ENCODE assay signal across 10 cellular contexts in the genomic region with DNA sequence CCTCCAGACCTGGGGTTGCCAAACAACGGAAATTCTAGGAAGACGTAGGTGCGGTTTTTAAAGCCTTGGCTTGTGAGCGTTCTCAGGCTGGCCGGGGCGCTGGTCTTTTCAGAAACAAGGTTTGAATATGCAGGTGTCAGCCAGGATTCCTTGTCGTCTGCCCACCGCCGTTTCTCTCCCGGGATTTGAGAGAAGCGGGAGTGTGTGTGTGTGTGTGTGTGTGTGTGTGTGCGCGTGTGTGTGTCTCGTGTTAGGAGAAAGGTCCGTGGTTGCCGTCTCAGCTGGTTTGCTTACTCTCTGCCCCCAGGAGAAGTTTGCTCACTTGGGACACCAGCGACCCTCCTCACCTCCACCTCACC. TPM values are rescaled to one million over a fixed set of nuclear protein-coding genes. Genes with fewer than 3 reads are reported as not detected.
A peak's percentile ranks its signal among the peaks of the same experiment; 100 is the strongest.
DNase-seq lines count a peak whose midpoint lies in the region; ATAC-seq, FAIRE-seq and TF ChIP-seq lines count a peak whose summit lies in the region.
"Had no signal": no experiment of that assay in that cellular context is flagged by ENCODE, and none has a peak within 500 bp of the region (broad histone marks: within the 10 kb centered on the region; RNA-seq: fewer than 3 reads in every experiment).

No MANE protein-coding gene starts in this region.

- no peak overlapping the region for H2AFZ ChIP-seq in ACC112 (ENCODE audit: low read length, unreplicated experiment)

- CTCF ChIA-PET in activated CD8-positive, alpha-beta T cell treated with anti-CD3 and anti-CD28 coated beads for 36 hours (lab: Charles Lee): no interaction called here

- peak overlapping the region; percentile 38 for H3K4me3 Mint-ChIP-seq in activated CD8-positive, alpha-beta T cell treated with anti-CD3 and anti-CD28 coated beads for 36 hours
- peak overlapping the region; percentile 21 for H3K4me3 Mint-ChIP-seq in memory B cell

- intact Hi-C loops in activated CD8-positive, alpha-beta T cell treated with anti-CD3 and anti-CD28 coated beads for 36 hours (cut with micrococcal nuclease): loop anchor here (10.0 kb wide), 1 partner anchor 559 kb away; no protein-coding TSS in a partner anchor

- H3K4me1 ChIP-seq in ACC112 (ENCODE audit: control insufficient read depth, insufficient read depth, low read length, unreplicated experiment): no peaks in the 10 kb centered on the region

- peaks cover 11% of the 10 kb centered on the region for H3K36me3 Mint-ChIP-seq in activated CD8-positive, alpha-beta T cell treated with anti-CD3 and anti-CD28 coated beads for 36 hours (ENCODE audit: low read depth)
- H3K36me3 Mint-ChIP-seq in memory B cell: peaks cover 6% of the 10 kb centered on the region

- peaks cover 6% of the 10 kb centered on the region for H3K9me3 Mint-ChIP-seq in activated CD8-positive, alpha-beta T cell treated with anti-CD3 and anti-CD28 coated beads for 36 hours
- peaks cover 1% of the 10 kb centered on the region for H3K9me3 Mint-ChIP-seq in memory B cell

- no peak for TF ChIP-seq POLR2A in erythroblast (IDR thresholded peaks at IDR 0.05; ENCODE audit: low read length)

- ATAC-seq in activated CD8-positive, alpha-beta T cell treated with anti-CD3 and anti-CD28 coated beads for 36 hours: no peak
- no peak for ATAC-seq in memory B cell (ENCODE audit: low read depth)

- H3K4me1 Mint-ChIP-seq in activated CD8-positive, alpha-beta T cell treated with anti-CD3 and anti-CD28 coated beads for 36 hours (ENCODE audit: low read depth): peaks cover 47% of the 10 kb centered on the region
- H3K4me1 Mint-ChIP-seq in memory B cell: peaks cover 17% of the 10 kb centered on the region

- H3K79me2 ChIP-seq in ACC112 (ENCODE audit: control insufficient read depth, insufficient read depth, low read length, unreplicated experiment): no peaks in the 10 kb centered on the region

- H3K4me3 ChIP-seq in ACC112 (ENCODE audit: low read depth, low read length): peak overlapping the region; percentile 55; the same call in 1 of the 2 replicates

- TF ChIP-seq CTCF in GM10266 (IDR thresholded peaks at IDR 0.05; ENCODE audit: control insufficient read depth, insufficient read depth, low read depth, missing control alignments) (no peak), D721Med (IDR thresholded peaks at IDR 0.05; ENCODE audit: insufficient read depth, missing control alignments) (no peak)
- no peak for TF ChIP-seq CTCF in activated CD8-positive, alpha-beta T cell treated with anti-CD3 and anti-CD28 coated beads for 36 hours (IDR thresholded peaks at IDR 0.05)

- FAIRE-seq in D721Med (lab: Jason Lieb, UNC): no peak

- peaks cover 94% of the 10 kb centered on the region for H3K27me3 ChIP-seq in ACC112 (ENCODE audit: insufficient read depth, low read length)

- peaks cover 82% of the 10 kb centered on the region for H3K27me3 Mint-ChIP-seq in activated CD8-positive, alpha-beta T cell treated with anti-CD3 and anti-CD28 coated beads for 36 hours
- H3K27me3 Mint-ChIP-seq in memory B cell: peaks cover 32% of the 10 kb centered on the region

- H3K36me3 ChIP-seq in ACC112 (ENCODE audit: insufficient read depth, low read length): no peaks in the 10 kb centered on the region

- H3K27ac Mint-ChIP-seq in activated CD8-positive, alpha-beta T cell treated with anti-CD3 and anti-CD28 coated beads for 36 hours: no peak overlapping the region
- peak overlapping the region; percentile 12 for H3K27ac Mint-ChIP-seq in memory B cell

- peak; percentile 18 for DNase-seq in GM10266 (ENCODE audit: extremely low spot score)
- no peak for DNase-seq in activated CD8-positive, alpha-beta T cell treated with anti-CD3 and anti-CD28 coated beads for 36 hours
- DNase-seq in memory B cell (ENCODE audit: low spot score in 2 of 2): peak in 1 of 2 donors; percentile 11
- DNase-seq in NCI-H187 treated with DMSO at 0.1 percent for 48 hours (lab: John Stamatoyannopoulos, UW): no peak
- DNase-seq in D721Med (ENCODE audit: insufficient read length, low spot score): no peak
- DNase-seq in erythroblast (lab: John Stamatoyannopoulos, UW): no peak
- no peak for DNase-seq in T1000 (lab: John Stamatoyannopoulos, UW)
- DNase-seq: cortex of kidney had no signal

- H3K27ac ChIP-seq in ACC112 (ENCODE audit: low read depth, low read length): no peak overlapping the region

- POLR2A ChIA-PET in activated CD8-positive, alpha-beta T cell treated with anti-CD3 and anti-CD28 coated beads for 36 hours (lab: Charles Lee): no interaction called here

RNA-seq across cellular contexts. Expression of a gene that starts 1.0 kb away (rescaled TPM):
- not detected for total RNA-seq in activated CD8-positive, alpha-beta T cell treated with anti-CD3 and anti-CD28 coated beads for 36 hours
- total RNA-seq: T-helper 2 cell treated with Interferon-gamma antibody and Interleukin-4, amounts not matched to agents 100 ng/mL and 5 ng/mL, for 36 hours had no signal
